In genomic region chr15:57762302-57762701, GRCh38 we compare ENCODE assay signal across 1 cellular context.
TF ChIP-seq lines count a peak whose summit lies in the region.

No MANE protein-coding gene starts in this region.

TF ChIP-seq in H1, 55 proteins besides CTCF, POLR2A, EP300 and RAD21:
- TF ChIP-seq BRCA1 (IDR thresholded peaks at IDR 0.05; ENCODE audit: low read depth, low read length): no peak
